11 cellular contexts compared by ENCODE assay signal in genomic region chr3:172280406-172281051, GRCh38.
DNase-seq lines count a peak whose midpoint lies in the region; TF ChIP-seq lines count a peak whose summit lies in the region.
"Had no signal": no experiment of that assay in that cellular context is flagged by ENCODE, and none has a peak within 500 bp of the region (broad histone marks: within the 10 kb centered on the region; RNA-seq: fewer than 3 reads in every experiment).

No MANE protein-coding gene starts in this region.

- H3K9me3 ChIP-seq in ascending aorta (no peaks in the 10 kb centered on the region), left ventricle myocardium inferior (replicated peaks) (no peaks in the 10 kb centered on the region)
- H3K9me3 ChIP-seq: upper lobe of left lung had no signal

- no peak for TF ChIP-seq CTCF in ascending aorta (IDR thresholded peaks at IDR 0.05)
- no peak for TF ChIP-seq CTCF in left ventricle myocardium inferior (IDR thresholded peaks at IDR 0.05; ENCODE audit: borderline replicate concordance)

- intact Hi-C loops in ascending aorta (cut with DNase I) (no loop called here), left ventricle myocardium inferior (cut with micrococcal nuclease) (no loop called here), posterior cingulate gyrus (cut with DNase I) (no loop called here)

- H3K27me3 ChIP-seq in ascending aorta, result no peaks in the 10 kb centered on the region
- no peaks in the 10 kb centered on the region for H3K27me3 ChIP-seq in left ventricle myocardium inferior (ENCODE audit: low read depth)
- H3K27me3 ChIP-seq: upper lobe of left lung had no signal

- peak; percentile 56 for DNase-seq in DMS 273 (lab: John Stamatoyannopoulos, UW; ENCODE audit: unreplicated experiment)
- no peak for DNase-seq in DMS 273 treated with DMSO at 0.1 percent for 48 hours (lab: John Stamatoyannopoulos, UW)
- DNase-seq in ascending aorta (ENCODE audit: low spot score in 2 of 2), result no peak
- no peak for DNase-seq in left ventricle myocardium inferior
- peak; percentile 21 for DNase-seq in smooth muscle cell of the brain vasculature (ENCODE audit: low read depth, low spot score)
- DNase-seq in islet precursor cell, result no peak
- DNase-seq in NCI-H82 (lab: John Stamatoyannopoulos, UW), result no peak
- no peak for DNase-seq in posterior cingulate gyrus
- DNase-seq: stimulated activated CD4-positive, alpha-beta T cell treated with anti-CD3 and anti-CD28 coated beads, Interleukin-1b, Interleukin-23, amount 100 ng/mL, for 48 hours had no signal

- H3K4me1 ChIP-seq in ascending aorta, result peaks cover 3 to 65% of the 10 kb centered on the region in 2 donors
- peaks cover 85% of the 10 kb centered on the region for H3K4me1 ChIP-seq in left ventricle myocardium inferior

- H3K27ac ChIP-seq in ascending aorta (peak overlapping the region; percentile 51 to 60), left ventricle myocardium inferior (replicated peaks) (peak overlapping the region; percentile 63)
- H3K27ac ChIP-seq: 22Rv1 had no signal

- H3K36me3 ChIP-seq in ascending aorta, result no peaks in the 10 kb centered on the region
- no peaks in the 10 kb centered on the region for H3K36me3 ChIP-seq in left ventricle myocardium inferior
- H3K36me3 ChIP-seq: upper lobe of left lung had no signal

- H3K4me3 ChIP-seq in ascending aorta, result no peak overlapping the region
- no peak overlapping the region for H3K4me3 ChIP-seq in left ventricle myocardium inferior
- H3K4me3 ChIP-seq: upper lobe of left lung had no signal

Comparison
In these comparisons a context has a peak if more than half of its experiments do, and no peak if none do; other contexts are left out.
1. DNase-seq: peak in DMS 273 (single experiment) and smooth muscle cell of the brain vasculature (single experiment); none in DMS 273 treated with DMSO at 0.1 percent for 48 hours (single experiment), ascending aorta (0 of 2), left ventricle myocardium inferior (single experiment), islet precursor cell (single experiment), NCI-H82 (single experiment) and posterior cingulate gyrus (0 of 10).